Comparison of ENCODE assay signal across 21 cellular contexts in the genomic region with DNA sequence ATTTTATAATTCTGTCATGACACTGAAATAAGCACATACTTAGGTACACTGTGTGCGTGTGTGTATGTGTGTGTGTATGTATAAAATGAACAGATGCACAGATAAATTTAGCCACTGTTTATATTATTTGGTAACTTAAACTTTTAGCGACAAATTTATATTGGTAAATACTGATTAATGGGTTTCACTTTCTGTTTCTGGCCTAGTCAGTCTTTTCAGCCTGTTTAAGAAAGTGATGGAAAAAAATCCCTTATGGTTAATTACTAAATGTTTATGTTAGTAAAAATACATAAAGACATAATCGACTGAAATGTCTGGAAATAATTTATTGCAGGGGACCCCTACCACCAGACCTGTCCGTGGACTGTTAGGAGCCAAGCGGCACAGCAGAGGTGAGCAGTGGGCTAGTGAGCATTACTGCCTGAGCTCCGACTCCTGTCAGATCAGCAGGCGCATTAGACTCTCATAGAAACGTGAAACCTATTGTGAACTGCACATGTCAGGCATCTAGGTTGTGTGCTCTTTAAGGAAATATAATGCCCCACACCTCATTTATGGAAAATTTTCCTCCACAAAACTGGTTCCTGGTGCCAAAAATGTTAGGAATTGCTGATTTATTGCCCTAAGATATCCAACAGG.
"Had no signal": no experiment of that assay in that cellular context is flagged by ENCODE, and none has a peak within 500 bp of the region (broad histone marks: within the 10 kb centered on the region; RNA-seq: fewer than 3 reads in every experiment).

No MANE protein-coding gene starts in this region.

- H2AFZ ChIP-seq: parathyroid adenoma had no signal

- H3K27me3 ChIP-seq: body of pancreas, esophagus muscularis mucosa, neutrophil, thyroid gland, uterus had no signal

- H3K27ac ChIP-seq: body of pancreas, coronary artery, esophagus muscularis mucosa, neutrophil, parathyroid adenoma, thyroid gland, uterus had no signal

- H3K9ac ChIP-seq: parathyroid adenoma had no signal

- H3K9me3 ChIP-seq: body of pancreas, esophagus muscularis mucosa, neutrophil, thyroid gland, uterus had no signal

- H3K36me3 ChIP-seq: esophagus muscularis mucosa, neutrophil, thyroid gland, uterus had no signal

- ATAC-seq: activated CD8-positive, alpha-beta T cell treated with anti-CD3 and anti-CD28 coated beads, Interleukin-2, amount 10 ng/mL, durations not matched to agents 7 days and 5 days; body of pancreas; left ventricle myocardium superior; natural killer cell; stimulated activated memory B cell treated with anti-CD40 and anti-IgM and Interleukin-4, amounts not matched to agents 10 μg/mL and 1 μg/mL and 100 μg/mL, for 72 hours had no signal

- H3K27me3 Mint-ChIP-seq: activated B cell treated with CpG ODN at 0.5 μM for 24 hours; activated CD4-positive, alpha-beta T cell treated with anti-CD3 and anti-CD28 coated beads, Interleukin-2, amount 10 ng/mL, durations not matched to agents 24 days and 14 days; activated naive CD8-positive, alpha-beta T cell treated with anti-CD3 and anti-CD28 coated beads for 36 hours; stimulated activated memory B cell treated with anti-CD40 and anti-IgM and Interleukin-4, amounts not matched to agents 10 μg/mL and 1 μg/mL and 100 μg/mL, for 72 hours had no signal

- H3K27ac Mint-ChIP-seq: activated B cell treated with CpG ODN at 0.5 μM for 24 hours; activated CD4-positive, alpha-beta T cell treated with anti-CD3 and anti-CD28 coated beads, Interleukin-2, amount 10 ng/mL, durations not matched to agents 24 days and 14 days; activated CD8-positive, alpha-beta T cell treated with anti-CD3 and anti-CD28 coated beads, Interleukin-2, amount 10 ng/mL, durations not matched to agents 7 days and 5 days; activated naive CD8-positive, alpha-beta T cell treated with anti-CD3 and anti-CD28 coated beads for 36 hours; activated T-helper 1 cell treated with anti-CD3 and anti-CD28 coated beads, Interleukin-12 subunit alpha, Interleukin-12 subunit beta, Interleukin-2, Interleukin-4 antibody, amounts not matched to agents 30 ng/mL and 10 ng/mL and 1 ng/mL, durations not matched to agents 14 hours and 24 hours and 36 hours; natural killer cell; stimulated activated memory B cell treated with anti-CD40 and anti-IgM and Interleukin-4, amounts not matched to agents 10 μg/mL and 1 μg/mL and 100 μg/mL, for 72 hours had no signal

- H3K4me1 Mint-ChIP-seq: activated B cell treated with CpG ODN at 0.5 μM for 24 hours; activated CD4-positive, alpha-beta T cell treated with anti-CD3 and anti-CD28 coated beads, Interleukin-2, amount 10 ng/mL, durations not matched to agents 24 days and 14 days; activated naive CD8-positive, alpha-beta T cell treated with anti-CD3 and anti-CD28 coated beads for 36 hours; natural killer cell; stimulated activated memory B cell treated with anti-CD40 and anti-IgM and Interleukin-4, amounts not matched to agents 10 μg/mL and 1 μg/mL and 100 μg/mL, for 72 hours had no signal

- H3K9me3 Mint-ChIP-seq: activated CD4-positive, alpha-beta T cell treated with anti-CD3 and anti-CD28 coated beads, Interleukin-2, amount 10 ng/mL, durations not matched to agents 24 days and 14 days; activated naive CD8-positive, alpha-beta T cell treated with anti-CD3 and anti-CD28 coated beads for 36 hours; activated T-helper 1 cell treated with anti-CD3 and anti-CD28 coated beads, Interleukin-12 subunit alpha, Interleukin-12 subunit beta, Interleukin-2, Interleukin-4 antibody, amounts not matched to agents 30 ng/mL and 10 ng/mL and 1 ng/mL, durations not matched to agents 14 hours and 24 hours and 36 hours had no signal

- DNase-seq: activated B cell treated with CpG ODN at 0.5 μM for 24 hours; activated CD4-positive, alpha-beta T cell treated with anti-CD3 and anti-CD28 coated beads, Interleukin-2, amount 10 ng/mL, durations not matched to agents 24 days and 14 days; activated CD8-positive, alpha-beta memory T cell treated with anti-CD3 and anti-CD28 coated beads, Interleukin-2, amount 50 U/mL, for 48 hours; activated CD8-positive, alpha-beta T cell treated with anti-CD3 and anti-CD28 coated beads, Interleukin-2, amount 10 ng/mL, durations not matched to agents 7 days and 5 days; activated naive CD8-positive, alpha-beta T cell treated with anti-CD3 and anti-CD28 coated beads for 36 hours; amygdala; body of pancreas; central memory CD4-positive, alpha-beta T cell; foreskin fibroblast; left ventricle myocardium superior; mesendoderm; natural killer cell; stimulated activated CD4-positive, alpha-beta T cell treated with anti-CD3 and anti-CD28 coated beads, Interleukin-2, amount 100 ng/mL, for 48 hours; thyroid gland; uterus had no signal

- H3K36me3 Mint-ChIP-seq: activated naive CD8-positive, alpha-beta T cell treated with anti-CD3 and anti-CD28 coated beads for 36 hours; stimulated activated memory B cell treated with anti-CD40 and anti-IgM and Interleukin-4, amounts not matched to agents 10 μg/mL and 1 μg/mL and 100 μg/mL, for 72 hours had no signal

- H3K4me3 ChIP-seq: body of pancreas, coronary artery, esophagus muscularis mucosa, thyroid gland, uterus had no signal

- H3K4me1 ChIP-seq: body of pancreas, esophagus muscularis mucosa, parathyroid adenoma, thyroid gland, uterus had no signal

- H3K4me3 Mint-ChIP-seq: activated B cell treated with CpG ODN at 0.5 μM for 24 hours; activated CD4-positive, alpha-beta T cell treated with anti-CD3 and anti-CD28 coated beads, Interleukin-2, amount 10 ng/mL, durations not matched to agents 24 days and 14 days; activated CD8-positive, alpha-beta T cell treated with anti-CD3 and anti-CD28 coated beads, Interleukin-2, amount 10 ng/mL, durations not matched to agents 7 days and 5 days; activated naive CD8-positive, alpha-beta T cell treated with anti-CD3 and anti-CD28 coated beads for 36 hours; activated T-helper 1 cell treated with anti-CD3 and anti-CD28 coated beads, Interleukin-12 subunit alpha, Interleukin-12 subunit beta, Interleukin-2, Interleukin-4 antibody, amounts not matched to agents 30 ng/mL and 10 ng/mL and 1 ng/mL, durations not matched to agents 14 hours and 24 hours and 36 hours; natural killer cell; stimulated activated memory B cell treated with anti-CD40 and anti-IgM and Interleukin-4, amounts not matched to agents 10 μg/mL and 1 μg/mL and 100 μg/mL, for 72 hours had no signal

- H3K79me2 ChIP-seq: parathyroid adenoma had no signal
